18 cellular contexts compared by ENCODE assay signal in genomic region chr11:45432100-45432499, GRCh38.
A peak's percentile ranks its signal among the peaks of the same experiment; 100 is the strongest.
DNase-seq lines count a peak whose midpoint lies in the region; ATAC-seq, FAIRE-seq and TF ChIP-seq lines count a peak whose summit lies in the region.
"Had no signal": no experiment of that assay in that cellular context is flagged by ENCODE, and none has a peak within 500 bp of the region (broad histone marks: within the 10 kb centered on the region; RNA-seq: fewer than 3 reads in every experiment).

No MANE protein-coding gene starts in this region.

- H3K4me1 ChIP-seq in H1 (replicated peaks in 1 of 4; ENCODE audit: control insufficient read depth in 3 of 4, insufficient read depth in 4 of 4, low read length in 3 of 4), result peaks cover 0 to 8% (median 2%) of the 10 kb centered on the region in 4 experiments; a peak in 3 of 7 replicates
- no peaks in the 10 kb centered on the region for H3K4me1 ChIP-seq in testis
- H3K4me1 ChIP-seq: BE2C had no signal

- DNase-seq in WERI-Rb-1 (no peak), H1 (ENCODE audit: low read depth in 1 of 2, low spot score in 2 of 2) (no peak), iPS-NIHi7 (ENCODE audit: extremely low spot score) (peak; percentile 47), NCI-H1092 (lab: John Stamatoyannopoulos, UW) (no peak), testis (no peak), NCI-H345 treated with DMSO at 0.1 percent for 48 hours (lab: John Stamatoyannopoulos, UW; ENCODE audit: unreplicated experiment) (no peak)
- DNase-seq: ACHN; BE2C; C1 segment of cervical spinal cord; CD4-positive, CD25-positive, alpha-beta regulatory T cell; DMS153; DMS79; GF-D8; GOT3; H9 had no signal

- POLR2A ChIA-PET in H1 (lab: Charles Lee; ENCODE audit: partially characterized antibody), result no interaction called here

- TF ChIP-seq CTCF in WERI-Rb-1 (IDR thresholded peaks at IDR 0.05; ENCODE audit: low read depth, low read length) (no peak), H1 (IDR thresholded peaks at IDR 0.05; ENCODE audit: control extremely low read depth in 1 of 3, insufficient read depth in 1 of 3, low read depth in 1 of 3, low read length in 3 of 3) (no peak), testis (IDR thresholded peaks at IDR 0.05) (no peak)

- no peak overlapping the region for H2BK15ac ChIP-seq in H1 (ENCODE audit: low read length)

- H2AFZ ChIP-seq in H1 (ENCODE audit: low read length), result no peak overlapping the region

- no peak overlapping the region for H2BK12ac ChIP-seq in H1 (ENCODE audit: low read depth, low read length)

- H3K18ac ChIP-seq in H1 (ENCODE audit: extremely low read depth, low read length), result no peak overlapping the region

- H4K91ac ChIP-seq in H1 (replicated peaks; ENCODE audit: insufficient read length, low read length), result no peak overlapping the region

- H3K56ac ChIP-seq in H1 (replicated peaks; ENCODE audit: insufficient read length, low read depth, low read length), result no peak overlapping the region

- no peak for ATAC-seq in HG03097 (IDR thresholded peaks at IDR 0.05; ENCODE audit: low FRiP score, unreplicated experiment)
- ATAC-seq: HepG2 had no signal

- no peak overlapping the region for H3K9ac ChIP-seq in H1 (replicated peaks in 1 of 4; ENCODE audit: extremely low read depth in 1 of 4, low read depth in 3 of 4, low read length in 3 of 4)

- no peaks in the 10 kb centered on the region for H3K79me1 ChIP-seq in H1 (ENCODE audit: low read depth, low read length)

- TF ChIP-seq EP300 in H1 (IDR thresholded peaks at IDR 0.05; ENCODE audit: borderline replicate concordance in 1 of 2, low read depth in 2 of 2, low read length in 2 of 2), result no peak

- no peaks in the 10 kb centered on the region for H3K23me2 ChIP-seq in H1 (ENCODE audit: low read depth, low read length)

- H3K27ac ChIP-seq in WERI-Rb-1 (peak overlapping the region; percentile 75), H1 (ENCODE audit: low read depth, low read length) (no peak overlapping the region), testis (no peak overlapping the region)

- no peak overlapping the region for H4K5ac ChIP-seq in H1 (ENCODE audit: insufficient read length, low read depth, low read length)

- H3K4me2 ChIP-seq in H1 (ENCODE audit: insufficient read depth in 1 of 2, low read depth in 2 of 2, low read length in 2 of 2), result no peak overlapping the region

- WGBS in H1 (ENCODE audit: extremely low coverage in 1 of 2, insufficient coverage in 1 of 2, insufficient read length in 1 of 2, insufficient replicate concordance in 2 of 2, low coverage in 1 of 2, low lambda C conversion rate in 2 of 2, missing lambda C conversion rate in 1 of 2), 2 experiments, result 82% methylated on average over 3 of the region's 3 CpGs; no CpG with 5 or more reads in 1 of the 2 experiments
- WGBS in testis, 2 donors, result 85 to 90% methylated on average over 3 of the region's 3 CpGs

- H2AK5ac ChIP-seq in H1 (ENCODE audit: low read depth, low read length), result no peak overlapping the region

- H2BK120ac ChIP-seq in H1 (replicated peaks; ENCODE audit: low read depth, low read length), result no peak overlapping the region

- no peak overlapping the region for H3K4ac ChIP-seq in H1 (replicated peaks; ENCODE audit: insufficient read length, low read depth, low read length)

- H3K79me2 ChIP-seq in H1 (ENCODE audit: control insufficient read depth in 1 of 2, insufficient read depth in 2 of 2, low read length in 2 of 2), result no peaks in the 10 kb centered on the region

- H2BK20ac ChIP-seq in H1 (ENCODE audit: low read length), result no peak overlapping the region

- H3K36me3 ChIP-seq in WERI-Rb-1 (no peaks in the 10 kb centered on the region), H1 (ENCODE audit: control insufficient read depth in 2 of 4, insufficient read depth in 4 of 4, low read length in 3 of 4) (no peaks in the 10 kb centered on the region), testis (ENCODE audit: low read depth, missing control alignments) (no peaks in the 10 kb centered on the region)
- H3K36me3 ChIP-seq: BE2C had no signal

- H2BK5ac ChIP-seq in H1 (ENCODE audit: low read depth, low read length), result no peak overlapping the region

- TF ChIP-seq RAD21 in H1 (IDR thresholded peaks at IDR 0.05 in 1 of 2, conservative IDR thresholded peaks at IDR 0.05 in 1 of 2; ENCODE audit: low read depth in 2 of 2, low read length in 2 of 2), result no peak

- intact Hi-C loops in testis (cut with DNase I; ENCODE audit: low total_unique reads), result no loop called here

- CTCF ChIA-PET in H1 (lab: Charles Lee; ENCODE audit: partially characterized antibody), result interaction anchor here (0.6 to 1.9 kb wide), 5 partner anchors 20 to 90 kb away, joined by 3 to 8 read pairs (median 4); no protein-coding TSS in a partner anchor

- H3K14ac ChIP-seq in H1 (ENCODE audit: insufficient read length), result no peak overlapping the region

- no peaks in the 10 kb centered on the region for H3K27me3 ChIP-seq in WERI-Rb-1 (ENCODE audit: insufficient read depth, low read depth, severe bottlenecking)
- H3K27me3 ChIP-seq in H1 (replicated peaks in 1 of 4; ENCODE audit: control insufficient read depth in 3 of 4, extremely low read depth in 1 of 4, insufficient read depth in 3 of 4, low read length in 3 of 4), result no peaks in the 10 kb centered on the region
- no peaks in the 10 kb centered on the region for H3K27me3 ChIP-seq in testis
- H3K27me3 ChIP-seq: BE2C had no signal

- TF ChIP-seq POLR2A in H1 (IDR thresholded peaks at IDR 0.05; ENCODE audit: control extremely low read depth in 1 of 2, low read depth in 2 of 2, low read length in 2 of 2), result no peak
- TF ChIP-seq POLR2A in testis (IDR thresholded peaks at IDR 0.05), result no peak

- H4K20me1 ChIP-seq in H1 (replicated peaks in 1 of 2; ENCODE audit: control insufficient read depth in 1 of 2, insufficient read depth in 2 of 2, low read length in 2 of 2), result no peaks in the 10 kb centered on the region

- no peak overlapping the region for H3K23ac ChIP-seq in H1 (ENCODE audit: insufficient read length)

- no peak for FAIRE-seq in H1 (lab: Jason Lieb, UNC)
- FAIRE-seq: A204.1, HepG2 had no signal

- H4K8ac ChIP-seq in H1 (ENCODE audit: extremely low read depth, insufficient read depth, low read length), result no peak overlapping the region

- H3K4me3 ChIP-seq in WERI-Rb-1 (ENCODE audit: low read depth, low read length) (no peak overlapping the region), H1 (ENCODE audit: extremely low read depth in 1 of 4, insufficient read depth in 2 of 4, low read depth in 3 of 4, low read length in 4 of 4) (no peak overlapping the region), testis (no peak overlapping the region)

- H3K9me3 ChIP-seq in WERI-Rb-1 (ENCODE audit: severe bottlenecking) (no peaks in the 10 kb centered on the region), H1 (ENCODE audit: insufficient read depth in 2 of 2, low read depth in 1 of 2, low read length in 1 of 2) (no peaks in the 10 kb centered on the region), testis (no peaks in the 10 kb centered on the region)
- H3K9me3 ChIP-seq: BE2C had no signal

TF ChIP-seq in H1, 55 proteins besides CTCF, POLR2A, EP300 and RAD21:
- TF ChIP-seq GTF2F1 (IDR thresholded peaks at IDR 0.05; ENCODE audit: borderline replicate concordance, low read depth, low read length), result no peak
- no peak for TF ChIP-seq JUND (IDR thresholded peaks at IDR 0.05; ENCODE audit: low read length)
- TF ChIP-seq CHD1 (IDR thresholded peaks at IDR 0.05; ENCODE audit: low read depth, low read length), result no peak
- no peak for TF ChIP-seq ASH2L (IDR thresholded peaks at IDR 0.05; ENCODE audit: low read length)
- TF ChIP-seq MAFK (IDR thresholded peaks at IDR 0.05; ENCODE audit: low read depth, low read length), result no peak
- TF ChIP-seq MAX (IDR thresholded peaks at IDR 0.05), result 0 out of 2 replicates have a peak, but pooled peaks have one; percentile 32
- TF ChIP-seq KDM4A (IDR thresholded peaks at IDR 0.05; ENCODE audit: low read depth, low read length, severe bottlenecking), result no peak
- no peak for TF ChIP-seq TEAD4 (IDR thresholded peaks at IDR 0.05; ENCODE audit: low read depth, low read length)
